Comparison of ENCODE assay signal across 15 cellular contexts in genomic region chr3:126121632-126122031, GRCh38. TPM values are rescaled to one million over a fixed set of nuclear protein-coding genes. Genes with fewer than 3 reads are reported as not detected.
DNase-seq lines count a peak whose midpoint lies in the region; ATAC-seq, FAIRE-seq and TF ChIP-seq lines count a peak whose summit lies in the region.
"Had no signal": no experiment of that assay in that cellular context is flagged by ENCODE, and none has a peak within 500 bp of the region (broad histone marks: within the 10 kb centered on the region; RNA-seq: fewer than 3 reads in every experiment).

No MANE protein-coding gene starts in this region.

- peak; percentile 1 for DNase-seq in activated CD4-positive, alpha-beta memory T cell treated with anti-CD3 and anti-CD28 coated beads for 36 hours
- no peak for DNase-seq in activated CD4-positive, alpha-beta memory T cell treated with anti-CD3 and anti-CD28 coated beads, Interleukin-2, amount 10 ng/mL, durations not matched to agents 7 days and 5 days
- peak; percentile 43 for DNase-seq in coronary artery (ENCODE audit: low spot score)
- DNase-seq in osteocyte (ENCODE audit: extremely low spot score, unreplicated experiment) = peak; percentile 60
- DNase-seq in urothelium cell line (ENCODE audit: low spot score) = no peak
- no peak for DNase-seq in nucleus accumbens (lab: John Stamatoyannopoulos, UW)
- DNase-seq: NCI-H2107, NCI-H446, NCI-H774, PC-9 had no signal

- H3K4me3 Mint-ChIP-seq in activated CD4-positive, alpha-beta memory T cell treated with anti-CD3 and anti-CD28 coated beads for 36 hours = no peak overlapping the region
- H3K4me3 Mint-ChIP-seq in activated CD4-positive, alpha-beta memory T cell treated with anti-CD3 and anti-CD28 coated beads, Interleukin-2, amount 10 ng/mL, durations not matched to agents 7 days and 5 days = no peak overlapping the region
- H3K4me3 Mint-ChIP-seq in osteocyte (ENCODE audit: unreplicated experiment) = no peak overlapping the region

- no peaks in the 10 kb centered on the region for H3K4me1 Mint-ChIP-seq in activated CD4-positive, alpha-beta memory T cell treated with anti-CD3 and anti-CD28 coated beads for 36 hours (ENCODE audit: low read depth)
- H3K4me1 Mint-ChIP-seq in activated CD4-positive, alpha-beta memory T cell treated with anti-CD3 and anti-CD28 coated beads, Interleukin-2, amount 10 ng/mL, durations not matched to agents 7 days and 5 days = no peaks in the 10 kb centered on the region
- no peaks in the 10 kb centered on the region for H3K4me1 Mint-ChIP-seq in osteocyte (ENCODE audit: unreplicated experiment)

- H3K27me3 Mint-ChIP-seq in activated CD4-positive, alpha-beta memory T cell treated with anti-CD3 and anti-CD28 coated beads for 36 hours = peaks cover 9% of the 10 kb centered on the region
- H3K27me3 Mint-ChIP-seq in activated CD4-positive, alpha-beta memory T cell treated with anti-CD3 and anti-CD28 coated beads, Interleukin-2, amount 10 ng/mL, durations not matched to agents 7 days and 5 days = peaks cover 9% of the 10 kb centered on the region
- H3K27me3 Mint-ChIP-seq in osteocyte (ENCODE audit: unreplicated experiment) = peaks cover 44% of the 10 kb centered on the region

- TF ChIP-seq CTCF in coronary artery (IDR thresholded peaks at IDR 0.05) = no peak
- no peak for TF ChIP-seq CTCF in osteocyte (IDR thresholded peaks at IDR 0.05)

- no peaks in the 10 kb centered on the region for H3K36me3 Mint-ChIP-seq in activated CD4-positive, alpha-beta memory T cell treated with anti-CD3 and anti-CD28 coated beads for 36 hours
- no peaks in the 10 kb centered on the region for H3K36me3 Mint-ChIP-seq in activated CD4-positive, alpha-beta memory T cell treated with anti-CD3 and anti-CD28 coated beads, Interleukin-2, amount 10 ng/mL, durations not matched to agents 7 days and 5 days (ENCODE audit: low read depth)
- H3K36me3 Mint-ChIP-seq in osteocyte (ENCODE audit: unreplicated experiment) = no peaks in the 10 kb centered on the region

- CTCF ChIA-PET in activated CD4-positive, alpha-beta memory T cell treated with anti-CD3 and anti-CD28 coated beads for 36 hours (lab: Charles Lee) = interaction anchor here (1.2 to 1.5 kb wide), 2 partner anchors 10 to 12 kb away, joined by 3 to 4 read pairs; no protein-coding TSS in a partner anchor
- CTCF ChIA-PET in activated CD4-positive, alpha-beta memory T cell treated with anti-CD3 and anti-CD28 coated beads, Interleukin-2, amount 10 ng/mL, durations not matched to agents 7 days and 5 days (lab: Charles Lee) = no interaction called here

- no peak overlapping the region for H3K27ac Mint-ChIP-seq in activated CD4-positive, alpha-beta memory T cell treated with anti-CD3 and anti-CD28 coated beads for 36 hours
- H3K27ac Mint-ChIP-seq in activated CD4-positive, alpha-beta memory T cell treated with anti-CD3 and anti-CD28 coated beads, Interleukin-2, amount 10 ng/mL, durations not matched to agents 7 days and 5 days = no peak overlapping the region
- H3K27ac Mint-ChIP-seq in osteocyte (ENCODE audit: unreplicated experiment) = no peak overlapping the region

- ATAC-seq in GM19463 (IDR thresholded peaks at IDR 0.05; ENCODE audit: unreplicated experiment) (no peak), HG02588 (IDR thresholded peaks at IDR 0.05; ENCODE audit: unreplicated experiment) (no peak)

- H3K4me3 ChIP-seq in coronary artery = no peak overlapping the region
- H3K4me3 ChIP-seq: BLaER1 treated with 17β-estradiol and CSF1 and Interleukin-3, amounts not matched to agents 10 nM and 100 nM; PC-9 had no signal

- H3K9me3 Mint-ChIP-seq in activated CD4-positive, alpha-beta memory T cell treated with anti-CD3 and anti-CD28 coated beads for 36 hours = no peaks in the 10 kb centered on the region
- H3K9me3 Mint-ChIP-seq in activated CD4-positive, alpha-beta memory T cell treated with anti-CD3 and anti-CD28 coated beads, Interleukin-2, amount 10 ng/mL, durations not matched to agents 7 days and 5 days = no peaks in the 10 kb centered on the region
- H3K9me3 Mint-ChIP-seq in osteocyte (ENCODE audit: unreplicated experiment) = no peaks in the 10 kb centered on the region

- intact Hi-C loops in activated CD4-positive, alpha-beta memory T cell treated with anti-CD3 and anti-CD28 coated beads for 36 hours (cut with micrococcal nuclease) = no loop called here

- peak; percentile 37 for FAIRE-seq in urothelium cell line (lab: Jason Lieb, UNC)

- H3K27ac ChIP-seq in coronary artery = no peak overlapping the region
- H3K27ac ChIP-seq: BLaER1 treated with 17β-estradiol and CSF1 and Interleukin-3, amounts not matched to agents 10 nM and 100 nM; HL-60; PC-9 had no signal

- POLR2A ChIA-PET in activated CD4-positive, alpha-beta memory T cell treated with anti-CD3 and anti-CD28 coated beads for 36 hours (lab: Charles Lee) = no interaction called here
- POLR2A ChIA-PET in activated CD4-positive, alpha-beta memory T cell treated with anti-CD3 and anti-CD28 coated beads, Interleukin-2, amount 10 ng/mL, durations not matched to agents 7 days and 5 days (lab: Charles Lee) = no interaction called here

RNA-seq across cellular contexts. Expression of gene SLC41A3, which starts 37.7 kb away (rescaled TPM):
- 10 to 100 TPM; 26.3 to 27.3 TPM for total RNA-seq in activated CD4-positive, alpha-beta memory T cell treated with anti-CD3 and anti-CD28 coated beads for 36 hours
- 10 to 100 TPM; 25.6 to 30.0 TPM for total RNA-seq in activated CD4-positive, alpha-beta memory T cell treated with anti-CD3 and anti-CD28 coated beads, Interleukin-2, amount 10 ng/mL, durations not matched to agents 7 days and 5 days
- total RNA-seq in osteocyte = 80.6 and 89.2 TPM in 2 replicates

RNA-seq across cellular contexts. Expression of gene ALDH1L1, which starts 58.8 kb away (rescaled TPM):
- not detected for total RNA-seq in activated CD4-positive, alpha-beta memory T cell treated with anti-CD3 and anti-CD28 coated beads for 36 hours
- total RNA-seq in activated CD4-positive, alpha-beta memory T cell treated with anti-CD3 and anti-CD28 coated beads, Interleukin-2, amount 10 ng/mL, durations not matched to agents 7 days and 5 days = not detected
- total RNA-seq in osteocyte = 1.4 and 1.5 TPM in 2 replicates
- total RNA-seq: A172 had no signal

Comparison
In these comparisons a context has a peak if more than half of its experiments do, and no peak if none do; other contexts are left out.
1. DNase-seq: peak in activated CD4-positive, alpha-beta memory T cell treated with anti-CD3 and anti-CD28 coated beads for 36 hours (single experiment), coronary artery (single experiment) and osteocyte (single experiment); none in activated CD4-positive, alpha-beta memory T cell treated with anti-CD3 and anti-CD28 coated beads, Interleukin-2, amount 10 ng/mL, durations not matched to agents 7 days and 5 days (single experiment), urothelium cell line (single experiment) and nucleus accumbens (0 of 56).